Comparison of ENCODE assay signal across 9 cellular contexts in the genomic region with DNA sequence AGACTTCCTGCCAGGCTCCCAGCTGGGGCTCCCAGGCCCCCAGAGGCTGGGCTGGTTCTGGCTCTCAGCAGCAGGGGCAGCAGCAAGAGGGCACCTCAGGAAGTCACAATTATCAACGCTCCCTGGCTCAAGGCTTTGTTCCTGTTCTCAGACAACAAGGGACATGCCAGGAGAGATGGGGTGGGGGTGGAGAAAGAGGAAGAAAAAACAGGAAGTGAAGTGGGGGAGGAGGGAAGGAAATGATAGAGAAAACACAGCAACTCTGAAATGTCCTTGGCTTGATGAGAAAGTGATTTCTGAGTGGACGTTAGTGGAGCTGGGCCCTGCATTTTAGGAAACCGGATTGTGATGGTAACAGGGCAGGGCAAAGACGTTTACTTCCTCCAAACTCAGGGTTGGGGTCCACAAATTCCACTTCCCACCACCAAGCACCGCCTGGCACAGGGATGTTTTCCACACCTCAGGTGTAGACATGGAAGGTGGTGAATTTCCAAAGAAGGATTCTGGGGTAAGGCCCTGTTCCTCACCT.
DNase-seq lines count a peak whose midpoint lies in the region; ATAC-seq and TF ChIP-seq lines count a peak whose summit lies in the region.
"Had no signal": no experiment of that assay in that cellular context is flagged by ENCODE, and none has a peak within 500 bp of the region (broad histone marks: within the 10 kb centered on the region; RNA-seq: fewer than 3 reads in every experiment).

No MANE protein-coding gene starts in this region.

- peaks cover 62% of the 10 kb centered on the region for H3K36me3 Mint-ChIP-seq in dendritic cell treated with granulocyte-macrophage colony-stimulating factor and Interleukin-4, amounts not matched to agents 40 ng/mL and 50 ng/mL, for 4 days (ENCODE audit: low read depth)
- H3K36me3 Mint-ChIP-seq in nephron progenitor cell (ENCODE audit: low read depth), result peaks cover 15% of the 10 kb centered on the region

- peak overlapping the region; percentile 60 for H3K4me3 Mint-ChIP-seq in dendritic cell treated with granulocyte-macrophage colony-stimulating factor and Interleukin-4, amounts not matched to agents 40 ng/mL and 50 ng/mL, for 4 days
- H3K4me3 Mint-ChIP-seq in nephron progenitor cell, result peak overlapping the region; percentile 41
- H3K4me3 Mint-ChIP-seq: central memory CD8-positive, alpha-beta T cell had no signal

- H3K27me3 Mint-ChIP-seq in dendritic cell treated with granulocyte-macrophage colony-stimulating factor and Interleukin-4, amounts not matched to agents 40 ng/mL and 50 ng/mL, for 4 days, result no peaks in the 10 kb centered on the region
- H3K27me3 Mint-ChIP-seq in nephron progenitor cell (ENCODE audit: low read depth, poor library complexity), result peaks cover 6% of the 10 kb centered on the region
- H3K27me3 Mint-ChIP-seq: central memory CD8-positive, alpha-beta T cell had no signal

- intact Hi-C loops in dendritic cell treated with granulocyte-macrophage colony-stimulating factor and Interleukin-4, amounts not matched to agents 40 ng/mL and 50 ng/mL, for 4 days (cut with micrococcal nuclease), result no loop called here

- CTCF ChIA-PET in HEK293T (lab: Yijun Ruan, JAX), result interaction anchor here (0.6 to 1.0 kb wide), 2 partner anchors 132 to 265 kb away, joined by 3 to 5 read pairs; no protein-coding TSS in a partner anchor

- ATAC-seq in HG03108 (IDR thresholded peaks at IDR 0.05; ENCODE audit: unreplicated experiment), result no peak

- H3K27ac Mint-ChIP-seq in dendritic cell treated with granulocyte-macrophage colony-stimulating factor and Interleukin-4, amounts not matched to agents 40 ng/mL and 50 ng/mL, for 4 days, result peak overlapping the region; percentile 86
- peak overlapping the region; percentile 92 for H3K27ac Mint-ChIP-seq in nephron progenitor cell

- DNase-seq in GDM1 (lab: John Stamatoyannopoulos, UW), result peak; percentile 83
- peak; percentile 87 to 92 for DNase-seq in Kasumi-1 (lab: John Stamatoyannopoulos, UW)
- no peak for DNase-seq in nephron progenitor cell
- no peak for DNase-seq in HEK293T (ENCODE audit: extremely low spot score)
- DNase-seq in activated naive CD4-positive, alpha-beta T cell (lab: John Stamatoyannopoulos, UW), result no peak
- no peak for DNase-seq in RKO (ENCODE audit: low spot score)

- POLR2A ChIA-PET in HEK293T (lab: Yijun Ruan, JAX), result no interaction called here

- H3K4me1 Mint-ChIP-seq in dendritic cell treated with granulocyte-macrophage colony-stimulating factor and Interleukin-4, amounts not matched to agents 40 ng/mL and 50 ng/mL, for 4 days (ENCODE audit: low read depth), result peaks cover 98% of the 10 kb centered on the region
- peaks cover 74% of the 10 kb centered on the region for H3K4me1 Mint-ChIP-seq in nephron progenitor cell

- no peak for TF ChIP-seq CTCF in nephron progenitor cell (IDR thresholded peaks at IDR 0.05)

- H3K9me3 Mint-ChIP-seq in dendritic cell treated with granulocyte-macrophage colony-stimulating factor and Interleukin-4, amounts not matched to agents 40 ng/mL and 50 ng/mL, for 4 days, result peaks cover 8% of the 10 kb centered on the region
- no peaks in the 10 kb centered on the region for H3K9me3 Mint-ChIP-seq in nephron progenitor cell
- H3K9me3 Mint-ChIP-seq: central memory CD8-positive, alpha-beta T cell had no signal

TF ChIP-seq in HEK293T, 16 proteins besides CTCF, POLR2A, EP300 and RAD21:
- TF ChIP-seq NFRKB (IDR thresholded peaks at IDR 0.05) (no peak), ARNT (IDR thresholded peaks at IDR 0.05) (no peak), FOXA1 (IDR thresholded peaks at IDR 0.05) (no peak), FOXM1 (IDR thresholded peaks at IDR 0.05; ENCODE audit: borderline replicate concordance) (no peak), ZNF384 (IDR thresholded peaks at IDR 0.05) (no peak), CTBP1 (IDR thresholded peaks at IDR 0.05; ENCODE audit: borderline replicate concordance) (no peak)

Comparison
In these comparisons a context has a peak if more than half of its experiments do, and no peak if none do; other contexts are left out.
1. DNase-seq: peak in GDM1 (single experiment) and Kasumi-1 (2 of 2); none in nephron progenitor cell (single experiment), HEK293T (single experiment), activated naive CD4-positive, alpha-beta T cell (0 of 4) and RKO (single experiment).